Comparison of ENCODE assay signal across 1 cellular context in genomic region chr16:2196162-2196980, GRCh38.
TF ChIP-seq lines count a peak whose summit lies in the region.

A gene with protein sequence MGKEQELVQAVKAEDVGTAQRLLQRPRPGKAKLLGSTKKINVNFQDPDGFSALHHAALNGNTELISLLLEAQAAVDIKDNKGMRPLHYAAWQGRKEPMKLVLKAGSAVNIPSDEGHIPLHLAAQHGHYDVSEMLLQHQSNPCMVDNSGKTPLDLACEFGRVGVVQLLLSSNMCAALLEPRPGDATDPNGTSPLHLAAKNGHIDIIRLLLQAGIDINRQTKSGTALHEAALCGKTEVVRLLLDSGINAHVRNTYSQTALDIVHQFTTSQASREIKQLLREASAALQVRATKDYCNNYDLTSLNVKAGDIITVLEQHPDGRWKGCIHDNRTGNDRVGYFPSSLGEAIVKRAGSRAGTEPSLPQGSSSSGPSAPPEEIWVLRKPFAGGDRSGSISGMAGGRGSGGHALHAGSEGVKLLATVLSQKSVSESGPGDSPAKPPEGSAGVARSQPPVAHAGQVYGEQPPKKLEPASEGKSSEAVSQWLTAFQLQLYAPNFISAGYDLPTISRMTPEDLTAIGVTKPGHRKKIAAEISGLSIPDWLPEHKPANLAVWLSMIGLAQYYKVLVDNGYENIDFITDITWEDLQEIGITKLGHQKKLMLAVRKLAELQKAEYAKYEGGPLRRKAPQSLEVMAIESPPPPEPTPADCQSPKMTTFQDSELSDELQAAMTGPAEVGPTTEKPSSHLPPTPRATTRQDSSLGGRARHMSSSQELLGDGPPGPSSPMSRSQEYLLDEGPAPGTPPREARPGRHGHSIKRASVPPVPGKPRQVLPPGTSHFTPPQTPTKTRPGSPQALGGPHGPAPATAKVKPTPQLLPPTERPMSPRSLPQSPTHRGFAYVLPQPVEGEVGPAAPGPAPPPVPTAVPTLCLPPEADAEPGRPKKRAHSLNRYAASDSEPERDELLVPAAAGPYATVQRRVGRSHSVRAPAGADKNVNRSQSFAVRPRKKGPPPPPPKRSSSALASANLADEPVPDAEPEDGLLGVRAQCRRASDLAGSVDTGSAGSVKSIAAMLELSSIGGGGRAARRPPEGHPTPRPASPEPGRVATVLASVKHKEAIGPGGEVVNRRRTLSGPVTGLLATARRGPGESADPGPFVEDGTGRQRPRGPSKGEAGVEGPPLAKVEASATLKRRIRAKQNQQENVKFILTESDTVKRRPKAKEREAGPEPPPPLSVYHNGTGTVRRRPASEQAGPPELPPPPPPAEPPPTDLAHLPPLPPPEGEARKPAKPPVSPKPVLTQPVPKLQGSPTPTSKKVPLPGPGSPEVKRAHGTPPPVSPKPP (N-terminal part only) (minus strand): TSS chr16:2196605. CDS start chr16:2196432, 173 bp downstream.

TF ChIP-seq in HCT116, 20 proteins besides CTCF, POLR2A, EP300 and RAD21:
- no peak for TF ChIP-seq JUND (IDR thresholded peaks at IDR 0.05)
- no peak for TF ChIP-seq FOSL1 (IDR thresholded peaks at IDR 0.05; ENCODE audit: low read depth)
- no peak for TF ChIP-seq SIN3A (IDR thresholded peaks at IDR 0.05; ENCODE audit: low read depth)
- no peak for TF ChIP-seq SRF (IDR thresholded peaks at IDR 0.05; ENCODE audit: low read depth)
